ENCODE assay signal across 11 cellular contexts in the genomic region with DNA sequence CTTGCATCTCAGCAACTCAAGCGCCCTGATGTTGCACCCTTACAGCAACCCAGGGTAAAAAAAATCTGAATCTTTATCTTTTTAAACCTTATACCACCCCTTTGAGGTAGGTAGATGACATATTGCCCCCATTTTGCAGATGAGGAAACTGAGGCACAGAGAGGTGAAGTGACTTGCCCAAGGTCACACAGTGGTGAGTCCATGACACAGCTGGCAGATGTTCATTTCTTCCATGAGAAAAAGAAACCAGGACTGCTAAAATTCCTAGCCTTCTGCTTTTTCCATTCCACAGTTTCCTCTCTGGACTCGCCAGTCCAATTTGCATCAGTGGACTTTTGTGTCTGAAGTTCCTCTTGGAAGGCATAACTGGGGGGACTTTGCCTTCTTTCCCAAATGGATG.
"Had no signal": no experiment of that assay in that cellular context is flagged by ENCODE, and none has a peak within 500 bp of the region (broad histone marks: within the 10 kb centered on the region; RNA-seq: fewer than 3 reads in every experiment).

No MANE protein-coding gene starts in this region.

- H3K36me3 ChIP-seq: HAP-1 had no signal

- H3K4me3 ChIP-seq: GM23248, GM23338, HAP-1 had no signal

- FAIRE-seq: H1, H54 had no signal

- ATAC-seq: GM23338, HCT116 had no signal

- H3K9ac ChIP-seq: GM23248 had no signal

- H2AFZ ChIP-seq: GM23248, GM23338 had no signal

- H3K4me2 ChIP-seq: GM23338 had no signal

- H3K9me3 ChIP-seq: HAP-1 had no signal

- DNase-seq: GM23248, GOT3, H7, H9, HCEC 1CT, HFFc6 had no signal

- H3K4me1 ChIP-seq: HAP-1 had no signal

- H3K27ac ChIP-seq: GM23248 had no signal
